Comparison of ENCODE assay signal across 13 cellular contexts in genomic region chr4:89765966-89766365, GRCh38.
DNase-seq lines count a peak whose midpoint lies in the region; ATAC-seq and TF ChIP-seq lines count a peak whose summit lies in the region.
"Had no signal": no experiment of that assay in that cellular context is flagged by ENCODE, and none has a peak within 500 bp of the region (broad histone marks: within the 10 kb centered on the region; RNA-seq: fewer than 3 reads in every experiment).

No MANE protein-coding gene starts in this region.

- intact Hi-C loops in ovary (cut with DNase I), result no loop called here

- no peak for ATAC-seq in GM21529 (IDR thresholded peaks at IDR 0.05; ENCODE audit: unreplicated experiment)
- no peak for ATAC-seq in GM21723 (IDR thresholded peaks at IDR 0.05; ENCODE audit: unreplicated experiment)
- no peak for ATAC-seq in HG03039 (IDR thresholded peaks at IDR 0.05; ENCODE audit: unreplicated experiment)

- H3K9ac ChIP-seq in SK-N-MC (ENCODE audit: insufficient read length), result peak overlapping the region; percentile 32

- no peak for TF ChIP-seq EP300 in ovary (IDR thresholded peaks at IDR 0.05)

- H3K27ac ChIP-seq in SK-N-MC (peak overlapping the region; percentile 63), ovary (peak overlapping the region in 1 of 2 donors; percentile 45)
- H3K27ac ChIP-seq: cardiac muscle cell, upper lobe of left lung had no signal

- no peak for TF ChIP-seq CTCF in ovary (IDR thresholded peaks at IDR 0.05)

- no peaks in the 10 kb centered on the region for H3K4me1 ChIP-seq in ovary (ENCODE audit: insufficient read depth)
- H3K4me1 ChIP-seq: upper lobe of left lung had no signal

- no peaks in the 10 kb centered on the region for H3K9me3 ChIP-seq in SK-N-MC (ENCODE audit: low read depth, low read length)
- no peaks in the 10 kb centered on the region for H3K9me3 ChIP-seq in ovary
- H3K9me3 ChIP-seq: upper lobe of left lung had no signal

- H3K27me3 ChIP-seq in ovary, result no peaks in the 10 kb centered on the region
- H3K27me3 ChIP-seq: cardiac muscle cell, upper lobe of left lung had no signal

- TF ChIP-seq POLR2A in ovary (IDR thresholded peaks at IDR 0.05), result no peak

- H3K4me3 ChIP-seq in SK-N-MC (peak overlapping the region; percentile 31), ovary (no peak overlapping the region)
- H3K4me3 ChIP-seq: cardiac muscle cell, upper lobe of left lung had no signal

- DNase-seq in EL (peak; percentile 7), SK-N-MC (ENCODE audit: low read depth, low spot score) (no peak), fibroblast of peridontal ligament (ENCODE audit: extremely low read depth) (peak; percentile 99), ovary (peak in 3 of 5 donors; percentile 29 to 32 (median 30)), 8988T (no peak)
- DNase-seq: activated CD4-positive, alpha-beta T cell treated with anti-CD3 and anti-CD28 coated beads, Interleukin-2, amount 50 U/mL, for 1 hour; DMS53; stimulated activated CD4-positive, alpha-beta T cell treated with anti-CD3 and anti-CD28 coated beads, Interleukin-2, amount 100 ng/mL, for 24 hours; upper lobe of left lung had no signal

- 7 to 10% (median 9%) methylated on average over 2 of the region's 2 CpGs for WGBS in ovary, 3 donors

- no peaks in the 10 kb centered on the region for H3K36me3 ChIP-seq in SK-N-MC (ENCODE audit: insufficient read depth, low read length)
- H3K36me3 ChIP-seq in ovary, result no peaks in the 10 kb centered on the region
- H3K36me3 ChIP-seq: cardiac muscle cell, upper lobe of left lung had no signal

Comparison
In these comparisons a context has a peak if more than half of its experiments do, and no peak if none do; other contexts are left out.
1. DNase-seq: peak in EL (single experiment), fibroblast of peridontal ligament (single experiment) and ovary (3 of 5); none in SK-N-MC (single experiment) and 8988T (single experiment).